8 cellular contexts compared by ENCODE assay signal in genomic region chr14:21997300-21997699, GRCh38.
DNase-seq lines count a peak whose midpoint lies in the region; ATAC-seq and TF ChIP-seq lines count a peak whose summit lies in the region.

No MANE protein-coding gene starts in this region.

- no peak overlapping the region for H4K5ac ChIP-seq in H9 (ENCODE audit: insufficient read length, low read depth, low read length)

- H3K79me1 ChIP-seq in H9 (ENCODE audit: insufficient read depth, low read depth, low read length, poor library complexity, severe bottlenecking), result no peaks in the 10 kb centered on the region

- peak overlapping the region; percentile 27 for H2AFZ ChIP-seq in H9 (ENCODE audit: low read length)

- no peaks in the 10 kb centered on the region for H4K20me1 ChIP-seq in H9 (ENCODE audit: control insufficient read depth, insufficient read depth, insufficient read length)

- no peak overlapping the region for H2AK5ac ChIP-seq in H9 (ENCODE audit: insufficient read length, low read length)

- H3K36me3 Mint-ChIP-seq in H9 (ENCODE audit: insufficient read depth in 1 of 3, low read depth in 3 of 3), result no peaks in the 10 kb centered on the region

- DNase-seq in BE2C (no peak), H9 (peak; percentile 74), iPS DF 19.7 (ENCODE audit: low read depth, low spot score) (peak; percentile 75), NOMO-1 (lab: John Stamatoyannopoulos, UW; ENCODE audit: unreplicated experiment in 2 of 2) (no peak)

- no CpG with 5 or more reads among the region's 3 CpGs for WGBS in H9 (ENCODE audit: extremely low coverage, insufficient read length, low lambda C conversion rate)

- H3K27ac ChIP-seq in H9 (ENCODE audit: insufficient read length, low read depth, low read length) (no peak overlapping the region), VCaP (no peak overlapping the region)

- no peak overlapping the region for H2BK5ac ChIP-seq in H9 (ENCODE audit: insufficient read length, low read length)

- H3K14ac ChIP-seq in H9 (ENCODE audit: insufficient read depth, low read length), result no peak overlapping the region

- no peak for ATAC-seq in HG02885 (IDR thresholded peaks at IDR 0.05; ENCODE audit: poor library complexity, unreplicated experiment)
- no peak for ATAC-seq in HG03457 (IDR thresholded peaks at IDR 0.05; ENCODE audit: unreplicated experiment)
- ATAC-seq in GM21367 (IDR thresholded peaks at IDR 0.05; ENCODE audit: unreplicated experiment), result no peak

- no peak overlapping the region for H3K4me2 ChIP-seq in H9 (ENCODE audit: insufficient read depth, insufficient read length, low read length)

- H3K9me3 ChIP-seq in BE2C, result no peaks in the 10 kb centered on the region
- no peaks in the 10 kb centered on the region for H3K9me3 ChIP-seq in H9 (ENCODE audit: control insufficient read depth, low read depth, low read length)

- TF ChIP-seq CTCF in BE2C (IDR thresholded peaks at IDR 0.05; ENCODE audit: low read depth, low read length), result peak; percentile 31; the same call in 1 of the 2 replicates
- peak; percentile 68 for TF ChIP-seq CTCF in H9 (conservative IDR thresholded peaks at IDR 0.05)
- peak; percentile 66 for TF ChIP-seq CTCF in VCaP (conservative IDR thresholded peaks at IDR 0.05)

- H3K56ac ChIP-seq in H9 (ENCODE audit: insufficient read length, low read depth, low read length), result no peak overlapping the region

- H3K9me3 Mint-ChIP-seq in H9, result no peaks in the 10 kb centered on the region

- H3K27me3 ChIP-seq in BE2C (no peaks in the 10 kb centered on the region), H9 (ENCODE audit: insufficient read depth, low read length) (no peaks in the 10 kb centered on the region)

- H2BK120ac ChIP-seq in H9 (ENCODE audit: low read depth, low read length, poor library complexity, severe bottlenecking), result no peak overlapping the region

- H2BK15ac ChIP-seq in H9 (ENCODE audit: low read depth, low read length), result no peak overlapping the region

- H2BK20ac ChIP-seq in H9 (ENCODE audit: low read depth, low read length, poor library complexity, severe bottlenecking), result no peak overlapping the region

- peaks cover 4 to 7% of the 10 kb centered on the region in 2 experiments for H3K4me1 Mint-ChIP-seq in H9

- H2BK12ac ChIP-seq in H9 (ENCODE audit: insufficient read length, low read depth, low read length), result no peak overlapping the region

- no peak overlapping the region for H3T11ph ChIP-seq in H9 (ENCODE audit: low read length)

- no peaks in the 10 kb centered on the region for H3K79me2 ChIP-seq in H9 (ENCODE audit: insufficient read depth, low read length)

- peak overlapping the region in 2 of 3 experiments; percentile 54 to 79; a peak in 3 of 7 replicates for H3K27ac Mint-ChIP-seq in H9

- no peaks in the 10 kb centered on the region for H3K23me2 ChIP-seq in H9 (ENCODE audit: insufficient read length, low read depth, low read length, poor library complexity, severe bottlenecking)

- H3K27me3 Mint-ChIP-seq in H9 (ENCODE audit: low read depth), result no peaks in the 10 kb centered on the region

- H4K8ac ChIP-seq in H9 (replicated peaks; ENCODE audit: insufficient read length, low read depth, low read length), result no peak overlapping the region

- no peak overlapping the region for H3K9ac ChIP-seq in H9 (ENCODE audit: extremely low read depth, insufficient read length, low read length)

- no peak overlapping the region for H3K18ac ChIP-seq in H9 (ENCODE audit: insufficient read length, low read depth, low read length)

- no peaks in the 10 kb centered on the region for H3K36me3 ChIP-seq in BE2C

- H3K23ac ChIP-seq in H9 (ENCODE audit: insufficient read length, low read depth, low read length), result no peak overlapping the region

- no peak overlapping the region for H3K4ac ChIP-seq in H9 (ENCODE audit: low read depth, low read length)

- H3K4me1 ChIP-seq in BE2C (no peaks in the 10 kb centered on the region), H9 (ENCODE audit: insufficient read depth, low read length) (no peaks in the 10 kb centered on the region)

- H4K91ac ChIP-seq in H9 (ENCODE audit: insufficient read length, low read depth, low read length), result no peak overlapping the region

- no peak overlapping the region for H3K4me3 ChIP-seq in BE2C (ENCODE audit: low read depth, low read length)

- H3K4me3 Mint-ChIP-seq in H9, result no peak overlapping the region

Comparison
In these comparisons a context has a peak if more than half of its experiments do, and no peak if none do; other contexts are left out.
1. DNase-seq: peak in H9 (single experiment) and iPS DF 19.7 (single experiment); none in BE2C (single experiment) and NOMO-1 (0 of 2).
2. Peak in every context shown above with its lines, with median percentiles within 50 percentile points of each other: CTCF ChIP-seq.